Comparison of ENCODE assay signal across 17 cellular contexts in the genomic region with DNA sequence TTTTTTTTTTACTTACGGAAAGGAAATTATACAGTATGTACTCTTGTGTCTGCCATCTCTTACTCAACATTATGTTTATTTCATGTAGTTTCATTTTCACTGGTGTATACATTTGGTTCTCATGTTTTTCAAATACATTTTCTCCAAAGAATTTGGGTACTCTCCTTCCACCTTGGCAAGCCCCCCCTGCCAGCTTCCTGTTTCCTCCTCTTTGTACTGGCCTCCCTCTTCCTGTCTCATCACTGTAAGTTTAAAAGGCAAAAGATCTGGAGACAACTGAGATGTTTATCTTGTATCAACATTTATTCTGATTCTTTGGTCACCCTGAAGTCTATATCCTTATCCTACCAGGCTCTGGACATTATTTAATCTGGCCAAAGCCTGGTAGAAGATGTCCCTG.
A peak's percentile ranks its signal among the peaks of the same experiment; 100 is the strongest.
DNase-seq lines count a peak whose midpoint lies in the region; ATAC-seq and TF ChIP-seq lines count a peak whose summit lies in the region.
"Had no signal": no experiment of that assay in that cellular context is flagged by ENCODE, and none has a peak within 500 bp of the region (broad histone marks: within the 10 kb centered on the region; RNA-seq: fewer than 3 reads in every experiment).

No MANE protein-coding gene starts in this region.

- H4K20me1 ChIP-seq in Loucy (ENCODE audit: insufficient read depth, low read length, poor library complexity, severe bottlenecking) = no peaks in the 10 kb centered on the region

- H3K36me3 ChIP-seq in Loucy (ENCODE audit: insufficient read depth, low read length) = no peaks in the 10 kb centered on the region
- no peaks in the 10 kb centered on the region for H3K36me3 ChIP-seq in thyroid gland
- H3K36me3 ChIP-seq: breast epithelium, stomach had no signal

- H3K27ac Mint-ChIP-seq in stimulated activated naive CD8-positive, alpha-beta T cell treated with anti-CD3 and anti-CD28 coated beads, Interleukin-15, amount 100 ng/mL, for 72 hours = peak overlapping the region; percentile 63 to 78
- H3K27ac Mint-ChIP-seq in endothelial cell (ENCODE audit: unreplicated experiment) (peak overlapping the region; percentile 16), nephron progenitor cell (no peak overlapping the region)

- H3K9me3 ChIP-seq in Loucy (ENCODE audit: insufficient read depth, low read depth, low read length) (no peaks in the 10 kb centered on the region), thyroid gland (no peaks in the 10 kb centered on the region)
- H3K9me3 ChIP-seq: breast epithelium, stomach had no signal

- intact Hi-C loops in thyroid gland (cut with DNase I) = no loop called here

- H3K9me2 ChIP-seq in Loucy (replicated peaks; ENCODE audit: low read depth, low read length) = no peaks in the 10 kb centered on the region

- no peaks in the 10 kb centered on the region for H3K27me3 Mint-ChIP-seq in stimulated activated naive CD8-positive, alpha-beta T cell treated with anti-CD3 and anti-CD28 coated beads, Interleukin-15, amount 100 ng/mL, for 72 hours
- H3K27me3 Mint-ChIP-seq in endothelial cell (ENCODE audit: unreplicated experiment) = peaks cover 2% of the 10 kb centered on the region
- H3K27me3 Mint-ChIP-seq in nephron progenitor cell (ENCODE audit: low read depth, poor library complexity) = no peaks in the 10 kb centered on the region

- H3K36me3 Mint-ChIP-seq in endothelial cell (ENCODE audit: low read depth, unreplicated experiment) (peaks cover 10% of the 10 kb centered on the region), nephron progenitor cell (ENCODE audit: low read depth) (no peaks in the 10 kb centered on the region)

- H3K4me3 ChIP-seq in Loucy (ENCODE audit: low read length, poor library complexity, severe bottlenecking) (peak overlapping the region; percentile 16), thyroid gland (replicated peaks in 1 of 3) (no peak overlapping the region)
- H3K4me3 ChIP-seq: breast epithelium, stomach had no signal

- 0 out of 2 replicates have a peak overlapping the region, but pooled peaks have one; percentile 19 for H2AFZ ChIP-seq in Loucy (ENCODE audit: low read length)

- no peaks in the 10 kb centered on the region for H3K9me3 Mint-ChIP-seq in stimulated activated naive CD8-positive, alpha-beta T cell treated with anti-CD3 and anti-CD28 coated beads, Interleukin-15, amount 100 ng/mL, for 72 hours
- H3K9me3 Mint-ChIP-seq in endothelial cell (ENCODE audit: unreplicated experiment) (no peaks in the 10 kb centered on the region), nephron progenitor cell (no peaks in the 10 kb centered on the region)
- H3K9me3 Mint-ChIP-seq: activated T-cell treated with anti-CD3 and anti-CD28 coated beads, Interleukin-2, amount 50 U/mL, for 4 hours had no signal

- H3K27me3 ChIP-seq in Loucy (ENCODE audit: insufficient read depth, low read length, poor library complexity, severe bottlenecking) (no peaks in the 10 kb centered on the region), thyroid gland (no peaks in the 10 kb centered on the region)
- H3K27me3 ChIP-seq: breast epithelium, stomach had no signal

- H3K27ac ChIP-seq in thyroid gland = no peak overlapping the region
- H3K27ac ChIP-seq: breast epithelium had no signal

- H3K4me1 Mint-ChIP-seq in stimulated activated naive CD8-positive, alpha-beta T cell treated with anti-CD3 and anti-CD28 coated beads, Interleukin-15, amount 100 ng/mL, for 72 hours = peaks cover 12% of the 10 kb centered on the region
- peaks cover 17% of the 10 kb centered on the region for H3K4me1 Mint-ChIP-seq in endothelial cell (ENCODE audit: unreplicated experiment)
- H3K4me1 Mint-ChIP-seq in nephron progenitor cell = peaks cover 45% of the 10 kb centered on the region

- no peaks in the 10 kb centered on the region for H3K79me2 ChIP-seq in Loucy (ENCODE audit: insufficient read depth, low read length)

- H3K4me1 ChIP-seq in Loucy (ENCODE audit: insufficient read depth, low read length, poor library complexity, severe bottlenecking) = peaks cover 18% of the 10 kb centered on the region
- peaks cover 0 to 12% of the 10 kb centered on the region in 2 donors for H3K4me1 ChIP-seq in thyroid gland
- H3K4me1 ChIP-seq: breast epithelium had no signal

- no peak overlapping the region for H3K4me3 Mint-ChIP-seq in stimulated activated naive CD8-positive, alpha-beta T cell treated with anti-CD3 and anti-CD28 coated beads, Interleukin-15, amount 100 ng/mL, for 72 hours
- H3K4me3 Mint-ChIP-seq in endothelial cell (ENCODE audit: unreplicated experiment) (peak overlapping the region; percentile 2), nephron progenitor cell (no peak overlapping the region)
- H3K4me3 Mint-ChIP-seq: activated T-cell treated with anti-CD3 and anti-CD28 coated beads, Interleukin-2, amount 50 U/mL, for 4 hours had no signal

- no peak for ATAC-seq in stimulated activated naive CD8-positive, alpha-beta T cell treated with anti-CD3 and anti-CD28 coated beads, Interleukin-15, amount 100 ng/mL, for 72 hours
- no peak for ATAC-seq in stimulated activated naive CD8-positive, alpha-beta T cell treated with anti-CD3 and anti-CD28 coated beads, Interleukin-15, Interleukin-2, amounts not matched to agents 100 U/mL and 50 U/mL, for 24 hours
- ATAC-seq: activated T-cell treated with anti-CD3 and anti-CD28 coated beads, Interleukin-2, amount 50 U/mL, for 4 hours had no signal

- 90 to 93% methylated on average over 1 of the region's 1 CpG for WGBS in thyroid gland, 2 donors

- no peak for DNase-seq in stimulated activated naive CD8-positive, alpha-beta T cell treated with anti-CD3 and anti-CD28 coated beads, Interleukin-15, amount 100 ng/mL, for 72 hours
- no peak for DNase-seq in stimulated activated naive CD8-positive, alpha-beta T cell treated with anti-CD3 and anti-CD28 coated beads, Interleukin-15, Interleukin-2, amounts not matched to agents 100 U/mL and 50 U/mL, for 24 hours
- DNase-seq in endothelial cell (ENCODE audit: low spot score) = no peak
- DNase-seq in OCI-M1 (lab: John Stamatoyannopoulos, UW) = no peak
- no peak for DNase-seq in thyroid gland
- no peak for DNase-seq in nephron progenitor cell
- DNase-seq: activated T-cell treated with anti-CD3 and anti-CD28 coated beads, Interleukin-2, amount 50 U/mL, for 4 hours; Calu3; left ventricle myocardium superior; nucleus accumbens; retina; Right ventricle myocardium superior; stimulated activated CD4-positive, alpha-beta T cell treated with anti-CD3 and anti-CD28 coated beads, Interleukin-4, amount 100 ng/mL, for 24 hours; stomach; trophoblast cell had no signal

- TF ChIP-seq CTCF in Loucy (conservative IDR thresholded peaks at IDR 0.05; ENCODE audit: low read length) (no peak), endothelial cell (IDR thresholded peaks at IDR 0.05; ENCODE audit: unreplicated experiment) (no peak), thyroid gland (IDR thresholded peaks at IDR 0.05) (no peak), nephron progenitor cell (IDR thresholded peaks at IDR 0.05) (no peak)

- no peak overlapping the region for H3K9ac ChIP-seq in Loucy (ENCODE audit: low read depth, low read length, poor library complexity, severe bottlenecking)

- H3F3A ChIP-seq in Loucy (ENCODE audit: low read depth) = no peaks in the 10 kb centered on the region

- peak overlapping the region; percentile 54 for H3K4me2 ChIP-seq in Loucy (ENCODE audit: low read depth, low read length, poor library complexity, severe bottlenecking)

- TF ChIP-seq POLR2A in thyroid gland (IDR thresholded peaks at IDR 0.05) = no peak
